In the genomic region with DNA sequence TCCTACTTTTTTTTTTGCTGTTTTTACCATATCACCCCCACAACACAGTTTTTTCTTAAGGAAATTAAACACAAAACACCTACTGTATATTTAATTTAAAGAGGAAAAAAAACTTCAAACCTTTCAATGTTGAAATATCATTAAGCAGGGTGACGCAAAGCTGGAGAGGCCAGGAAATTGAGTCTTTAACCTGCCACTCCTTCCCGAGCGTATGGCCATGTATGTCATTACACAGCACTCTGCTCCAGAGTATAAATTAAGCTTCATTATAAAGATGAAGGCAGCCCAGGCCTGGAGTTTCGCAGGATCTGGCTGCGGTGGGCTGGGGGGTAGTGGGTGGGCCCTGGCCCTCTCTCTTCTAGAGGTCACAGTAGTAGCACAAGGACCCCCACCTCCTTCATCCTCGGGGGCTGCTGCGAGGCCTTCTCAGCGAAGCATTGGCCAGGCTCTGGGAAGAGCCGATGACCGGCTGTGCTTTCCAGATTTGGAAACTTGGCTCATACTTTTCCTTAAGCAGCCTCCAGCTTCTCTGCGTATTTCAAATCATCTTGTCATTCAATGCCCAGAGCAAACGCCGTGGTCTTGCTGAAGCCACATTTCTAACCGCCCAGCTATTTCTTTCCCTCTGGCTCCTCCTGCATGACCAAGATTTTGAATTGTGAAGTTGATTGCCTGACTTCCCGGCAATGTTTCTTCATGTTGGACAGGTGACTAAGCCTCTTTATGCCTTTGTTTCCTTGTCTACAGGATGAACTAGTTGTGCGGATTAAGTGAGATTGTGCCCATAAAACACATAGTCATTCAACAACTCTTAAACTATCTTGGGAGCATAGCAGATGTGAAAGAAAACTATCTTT, we compare ENCODE assay signal across 27 cellular contexts.
DNase-seq lines count a peak whose midpoint lies in the region; ATAC-seq and TF ChIP-seq lines count a peak whose summit lies in the region.
"Had no signal": no experiment of that assay in that cellular context is flagged by ENCODE, and none has a peak within 500 bp of the region (broad histone marks: within the 10 kb centered on the region; RNA-seq: fewer than 3 reads in every experiment).

No MANE protein-coding gene starts in this region.

- H3K4me1 Mint-ChIP-seq in activated T-helper 2 cell treated with anti-CD3 and anti-CD28 coated beads, Interferon-gamma antibody, Interleukin-2, Interleukin-4, amounts not matched to agents 10 μg/mL and 5 μg/mL and 100 μg/mL, durations not matched to agents 14 hours and 24 hours and 36 hours (ENCODE audit: low read depth), result no peaks in the 10 kb centered on the region
- H3K4me1 Mint-ChIP-seq: activated CD4-positive, alpha-beta T cell treated with anti-CD3 and anti-CD28 coated beads, Interleukin-2, amount 10 ng/mL, durations not matched to agents 7 days and 5 days; activated CD8-positive, alpha-beta memory T cell treated with anti-CD3 and anti-CD28 coated beads, Interleukin-2, amount 10 ng/mL, durations not matched to agents 7 days and 5 days; naive thymus-derived CD8-positive, alpha-beta T cell had no signal

- H3K9me3 Mint-ChIP-seq in activated T-helper 2 cell treated with anti-CD3 and anti-CD28 coated beads, Interferon-gamma antibody, Interleukin-2, Interleukin-4, amounts not matched to agents 10 μg/mL and 5 μg/mL and 100 μg/mL, durations not matched to agents 14 hours and 24 hours and 36 hours, result peaks cover 22% of the 10 kb centered on the region

- no peak overlapping the region for H3K9ac ChIP-seq in mesenchymal stem cell (ENCODE audit: low read length)
- H3K9ac ChIP-seq: BLaER1 had no signal

- H3K4me1 ChIP-seq in mesenchymal stem cell (ENCODE audit: control insufficient read depth, insufficient read depth, low read depth, low read length), result no peaks in the 10 kb centered on the region
- H3K4me1 ChIP-seq: BLaER1, upper lobe of left lung had no signal

- H2BK12ac ChIP-seq in mesenchymal stem cell (ENCODE audit: low read length in 2 of 2), result no peak overlapping the region

- H2BK5ac ChIP-seq in mesenchymal stem cell (ENCODE audit: low read depth, low read length, poor library complexity, severe bottlenecking), result no peak overlapping the region

- ATAC-seq in GM18498 (IDR thresholded peaks at IDR 0.05; ENCODE audit: unreplicated experiment), result no peak
- no peak for ATAC-seq in HG03159 (IDR thresholded peaks at IDR 0.05; ENCODE audit: unreplicated experiment)
- ATAC-seq: activated CD8-positive, alpha-beta memory T cell treated with anti-CD3 and anti-CD28 coated beads, Interleukin-2, amount 10 ng/mL, durations not matched to agents 7 days and 5 days; naive thymus-derived CD8-positive, alpha-beta T cell; Right ventricle myocardium inferior had no signal

- H3K23ac ChIP-seq in mesenchymal stem cell (ENCODE audit: low read length in 2 of 2), result no peak overlapping the region

- intact Hi-C loops in activated T-helper 2 cell treated with anti-CD3 and anti-CD28 coated beads, Interferon-gamma antibody, Interleukin-2, Interleukin-4, amounts not matched to agents 10 μg/mL and 5 μg/mL and 100 μg/mL, durations not matched to agents 14 hours and 24 hours and 36 hours (cut with micrococcal nuclease), result no loop called here

- H3K27ac Mint-ChIP-seq in activated T-helper 2 cell treated with anti-CD3 and anti-CD28 coated beads, Interferon-gamma antibody, Interleukin-2, Interleukin-4, amounts not matched to agents 10 μg/mL and 5 μg/mL and 100 μg/mL, durations not matched to agents 14 hours and 24 hours and 36 hours, result no peak overlapping the region
- H3K27ac Mint-ChIP-seq: activated CD4-positive, alpha-beta T cell treated with anti-CD3 and anti-CD28 coated beads, Interleukin-2, amount 10 ng/mL, durations not matched to agents 7 days and 5 days; activated CD8-positive, alpha-beta memory T cell treated with anti-CD3 and anti-CD28 coated beads, Interleukin-2, amount 10 ng/mL, durations not matched to agents 7 days and 5 days; naive thymus-derived CD8-positive, alpha-beta T cell; stimulated activated naive CD8-positive, alpha-beta T cell treated with anti-CD3 and anti-CD28 coated beads, Interleukin-15, Interleukin-2, amounts not matched to agents 100 ng/mL and 50 ng/mL, for 24 hours had no signal

- no peak overlapping the region for H3K4ac ChIP-seq in mesenchymal stem cell (ENCODE audit: low read depth in 1 of 2, low read length in 2 of 2)

- DNase-seq in Daoy (ENCODE audit: low read depth) (peak; percentile 34), coronary artery (ENCODE audit: low spot score) (no peak), mesenchymal stem cell (no peak)
- no peak for DNase-seq in activated CD8-positive, alpha-beta memory T cell treated with anti-CD3 and anti-CD28 coated beads for 24 hours
- DNase-seq in activated T-helper 2 cell treated with anti-CD3 and anti-CD28 coated beads, Interferon-gamma antibody, Interleukin-2, Interleukin-4, amounts not matched to agents 10 μg/mL and 5 μg/mL and 100 μg/mL, durations not matched to agents 14 hours and 24 hours and 36 hours (ENCODE audit: low spot score), result no peak
- DNase-seq: activated CD4-positive, alpha-beta T cell treated with anti-CD3 and anti-CD28 coated beads, Interleukin-2, amount 10 ng/mL, durations not matched to agents 7 days and 5 days; activated CD8-positive, alpha-beta memory T cell treated with anti-CD3 and anti-CD28 coated beads, Interleukin-2, amount 10 ng/mL, durations not matched to agents 7 days and 5 days; activated naive CD4-positive, alpha-beta T cell treated with anti-CD3 and anti-CD28 coated beads, Interleukin-2, amount 50 U/mL, for 16 hours; central memory CD4-positive, alpha-beta T cell; dermis blood vessel endothelial cell; DMS53; H7; IMR-90; naive thymus-derived CD8-positive, alpha-beta T cell; NCI-H1105 treated with DMSO at 0.1 percent for 48 hours; NCI-H2029 treated with DMSO at 0.1 percent for 48 hours; NCI-H345; NCI-H774; retina; stimulated activated CD4-positive, alpha-beta T cell treated with anti-CD3 and anti-CD28 coated beads, Interleukin-15, amount 100 ng/mL, for 24 hours had no signal

- H2AK5ac ChIP-seq in mesenchymal stem cell (ENCODE audit: low read length, severe bottlenecking), result peak overlapping the region; percentile 35

- H3K4me2 ChIP-seq in mesenchymal stem cell (ENCODE audit: low read length, poor library complexity, severe bottlenecking), result no peak overlapping the region
- H3K4me2 ChIP-seq: BLaER1 had no signal

- no peaks in the 10 kb centered on the region for H3K27me3 Mint-ChIP-seq in activated T-helper 2 cell treated with anti-CD3 and anti-CD28 coated beads, Interferon-gamma antibody, Interleukin-2, Interleukin-4, amounts not matched to agents 10 μg/mL and 5 μg/mL and 100 μg/mL, durations not matched to agents 14 hours and 24 hours and 36 hours (ENCODE audit: low read depth)
- H3K27me3 Mint-ChIP-seq: activated CD4-positive, alpha-beta T cell treated with anti-CD3 and anti-CD28 coated beads, Interleukin-2, amount 10 ng/mL, durations not matched to agents 7 days and 5 days; activated CD8-positive, alpha-beta memory T cell treated with anti-CD3 and anti-CD28 coated beads, Interleukin-2, amount 10 ng/mL, durations not matched to agents 7 days and 5 days; naive thymus-derived CD8-positive, alpha-beta T cell; stimulated activated naive CD8-positive, alpha-beta T cell treated with anti-CD3 and anti-CD28 coated beads, Interleukin-15, Interleukin-2, amounts not matched to agents 100 ng/mL and 50 ng/mL, for 24 hours had no signal

- H3K4me3 Mint-ChIP-seq in activated T-helper 2 cell treated with anti-CD3 and anti-CD28 coated beads, Interferon-gamma antibody, Interleukin-2, Interleukin-4, amounts not matched to agents 10 μg/mL and 5 μg/mL and 100 μg/mL, durations not matched to agents 14 hours and 24 hours and 36 hours (ENCODE audit: low read depth), result no peak overlapping the region
- H3K4me3 Mint-ChIP-seq: activated CD4-positive, alpha-beta T cell treated with anti-CD3 and anti-CD28 coated beads, Interleukin-2, amount 10 ng/mL, durations not matched to agents 7 days and 5 days; activated CD8-positive, alpha-beta memory T cell treated with anti-CD3 and anti-CD28 coated beads, Interleukin-2, amount 10 ng/mL, durations not matched to agents 7 days and 5 days; naive thymus-derived CD8-positive, alpha-beta T cell; stimulated activated naive CD8-positive, alpha-beta T cell treated with anti-CD3 and anti-CD28 coated beads, Interleukin-15, Interleukin-2, amounts not matched to agents 100 ng/mL and 50 ng/mL, for 24 hours had no signal

- H4K8ac ChIP-seq in mesenchymal stem cell (ENCODE audit: low read length), result no peak overlapping the region

- no peak overlapping the region for H4K91ac ChIP-seq in mesenchymal stem cell (ENCODE audit: low read length)

- no peaks in the 10 kb centered on the region for H3K27me3 ChIP-seq in mesenchymal stem cell (ENCODE audit: control insufficient read depth in 1 of 2, insufficient read depth in 1 of 2, low read length in 2 of 2)
- H3K27me3 ChIP-seq: BLaER1, upper lobe of left lung had no signal

- peaks cover 6% of the 10 kb centered on the region for H3K9me3 ChIP-seq in mesenchymal stem cell (ENCODE audit: control insufficient read depth, low read length)

- H2BK120ac ChIP-seq in mesenchymal stem cell (ENCODE audit: low read depth, low read length), result no peak overlapping the region

- H3K79me1 ChIP-seq in mesenchymal stem cell (replicated peaks; ENCODE audit: low read length, poor library complexity, severe bottlenecking), result no peaks in the 10 kb centered on the region

- peak overlapping the region; percentile 36 to 79 for H3K27ac ChIP-seq in coronary artery
- H3K27ac ChIP-seq in mesenchymal stem cell (ENCODE audit: low read length, poor library complexity, severe bottlenecking), result no peak overlapping the region
- H3K27ac ChIP-seq in skin epidermis, result peak overlapping the region in 12 of 21 experiments; percentile 7 to 81 (median 60)
- H3K27ac ChIP-seq: BLaER1, upper lobe of left lung had no signal

- WGBS in mesenchymal stem cell, result 95% methylated on average over 12 of the region's 16 CpGs

- no peak overlapping the region for H2AFZ ChIP-seq in mesenchymal stem cell (ENCODE audit: low read depth, low read length)

- no peak for TF ChIP-seq CTCF in coronary artery (IDR thresholded peaks at IDR 0.05)

- H3K36me3 Mint-ChIP-seq in activated T-helper 2 cell treated with anti-CD3 and anti-CD28 coated beads, Interferon-gamma antibody, Interleukin-2, Interleukin-4, amounts not matched to agents 10 μg/mL and 5 μg/mL and 100 μg/mL, durations not matched to agents 14 hours and 24 hours and 36 hours (ENCODE audit: low read depth), result no peaks in the 10 kb centered on the region
- H3K36me3 Mint-ChIP-seq: activated CD8-positive, alpha-beta memory T cell treated with anti-CD3 and anti-CD28 coated beads, Interleukin-2, amount 10 ng/mL, durations not matched to agents 7 days and 5 days had no signal

- no peaks in the 10 kb centered on the region for H3K36me3 ChIP-seq in mesenchymal stem cell (ENCODE audit: control insufficient read depth in 1 of 2, insufficient read depth in 2 of 2, low read depth in 1 of 2, low read length in 2 of 2)
- H3K36me3 ChIP-seq: BLaER1, upper lobe of left lung had no signal

- no peak overlapping the region for H3K14ac ChIP-seq in mesenchymal stem cell (ENCODE audit: low read length in 2 of 2)

- H3K4me3 ChIP-seq in coronary artery (peak overlapping the region; percentile 50), mesenchymal stem cell (ENCODE audit: insufficient read depth in 1 of 2, low read depth in 1 of 2, low read length in 2 of 2) (no peak overlapping the region), skin epidermis (no peak overlapping the region)
- H3K4me3 ChIP-seq: BLaER1, upper lobe of left lung had no signal

- no peak overlapping the region for H3K18ac ChIP-seq in mesenchymal stem cell (ENCODE audit: low read depth in 1 of 2, low read length in 2 of 2)

- H2BK15ac ChIP-seq in mesenchymal stem cell (ENCODE audit: low read depth, poor library complexity, severe bottlenecking), result no peak overlapping the region
